ENCODE assay signal across 9 cellular contexts in the genomic region with DNA sequence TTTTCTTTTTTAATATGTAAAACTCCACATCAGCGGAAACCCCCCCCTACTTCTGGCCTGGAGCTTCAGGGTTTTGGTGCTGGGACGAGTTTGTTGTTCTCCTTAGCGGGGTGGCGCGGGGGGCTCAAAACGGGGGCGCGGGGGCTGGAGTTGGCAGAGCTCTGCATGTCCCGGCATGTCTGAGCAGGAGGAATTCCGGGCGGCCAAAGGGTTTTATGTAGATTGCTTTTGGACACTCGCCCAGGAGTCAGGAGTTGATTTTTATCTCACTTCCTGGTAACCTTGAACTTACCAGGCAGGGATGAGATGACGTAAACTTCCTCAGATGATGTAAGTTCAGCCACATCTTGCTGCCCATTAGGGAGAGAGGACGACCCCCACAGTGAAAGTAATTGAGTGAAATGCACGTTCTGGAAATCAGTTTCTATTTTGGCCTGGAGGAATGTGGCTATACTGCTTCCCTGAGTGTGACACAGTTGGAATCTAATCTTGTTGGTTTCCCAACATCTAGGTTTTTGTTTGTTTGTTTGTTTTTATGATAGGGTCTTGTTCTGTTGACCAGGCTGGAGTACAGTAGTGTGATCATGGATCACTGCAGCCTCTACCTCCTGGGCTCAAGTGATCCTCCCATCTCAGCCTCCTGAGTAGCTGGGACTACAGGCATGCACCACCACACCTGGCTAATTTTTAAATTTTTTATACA. TPM values are rescaled to one million over a fixed set of nuclear protein-coding genes. Genes with fewer than 3 reads are reported as not detected.
DNase-seq lines count a peak whose midpoint lies in the region; ATAC-seq, FAIRE-seq and TF ChIP-seq lines count a peak whose summit lies in the region.
"Had no signal": no experiment of that assay in that cellular context is flagged by ENCODE, and none has a peak within 500 bp of the region (broad histone marks: within the 10 kb centered on the region; RNA-seq: fewer than 3 reads in every experiment).

No MANE protein-coding gene starts in this region.

- no peaks in the 10 kb centered on the region for H4K20me1 ChIP-seq in K562 (replicated peaks; ENCODE audit: control insufficient read depth, insufficient read depth, low read length)

- H3K4me2 ChIP-seq in K562 (ENCODE audit: insufficient read depth, low read length), result peak overlapping the region; percentile 63

- H3K9ac ChIP-seq in K562 (ENCODE audit: insufficient read depth in 1 of 2, low read depth in 2 of 2, low read length in 2 of 2), result peak overlapping the region; percentile 86 to 92

- peaks cover 69% of the 10 kb centered on the region; the same call in 2 of the 3 replicates for H3K36me3 ChIP-seq in K562 (ENCODE audit: control insufficient read depth, insufficient read depth, low read length)

- TF ChIP-seq CTCF in K562 (IDR thresholded peaks at IDR 0.05 in 2 of 3, conservative IDR thresholded peaks at IDR 0.05 in 1 of 3; ENCODE audit: insufficient read depth in 2 of 3, low read depth in 1 of 3, low read length in 3 of 3), result no peak

- H2AFZ ChIP-seq in K562 (ENCODE audit: low read depth, low read length), result peak overlapping the region; percentile 61; the same call in 1 of the 2 replicates

- H3K79me2 ChIP-seq in K562 (ENCODE audit: control insufficient read depth, insufficient read depth, low read length), result peaks cover 10% of the 10 kb centered on the region; the same call in 2 of the 3 replicates

- peaks cover 49 to 59% of the 10 kb centered on the region in 2 experiments for H3K4me1 ChIP-seq in K562 (replicated peaks in 1 of 2; ENCODE audit: control insufficient read depth in 2 of 2, insufficient read depth in 2 of 2, low read length in 2 of 2)

- intact Hi-C loops in K562 (cut with micrococcal nuclease), result loop anchor here (2.0 kb wide), 1 partner anchor 22 kb away; a partner anchor contains a TSS

- CTCF ChIA-PET in K562 (lab: Yijun Ruan, JAX; ENCODE audit: low intra/inter-chr PET ratio), result no interaction called here

- H3K4me3 ChIP-seq in K562, result no peak overlapping the region; the same call in 1 of the 2 replicates

- no peaks in the 10 kb centered on the region for H3K9me3 ChIP-seq in K562 (replicated peaks; ENCODE audit: control insufficient read depth, insufficient read depth, low read depth, low read length)

- peak; percentile 83 for ATAC-seq in K562

- TF ChIP-seq RAD21 in K562 (CRISPR knock-in tag; conservative IDR thresholded peaks at IDR 0.05 in 1 of 2, IDR thresholded peaks at IDR 0.05 in 1 of 2), result no peak; a peak in 1 of 4 replicates

- in situ Hi-C loops in K562 (cut with MboI), result no loop called here

- peak; percentile 94 for FAIRE-seq in K562 (lab: Jason Lieb, UNC)

- WGBS in K562 (ENCODE audit: insufficient coverage, low coverage, missing lambda C conversion rate), result 0% methylated on average over 8 of the region's 15 CpGs

- no peaks in the 10 kb centered on the region for H3K9me1 ChIP-seq in K562 (ENCODE audit: control insufficient read depth, insufficient read depth, low read length)

- DNase-seq in NCI-H2171 treated with DMSO at 0.1 percent for 48 hours (lab: John Stamatoyannopoulos, UW) (peak; percentile 37), NCI-H2171 (lab: John Stamatoyannopoulos, UW) (no peak), NCI-H345 (lab: John Stamatoyannopoulos, UW) (peak; percentile 66), K562 (ENCODE audit: extremely low read depth in 1 of 4, low spot score in 3 of 4) (peak; percentile 56 to 95 (median 77)), iPS-NIHi7 (ENCODE audit: extremely low spot score) (peak; percentile 45), smooth muscle cell of the brain vasculature (ENCODE audit: low read depth, low spot score) (peak; percentile 98), NCI-H82 treated with DMSO at 0.1 percent for 48 hours (lab: John Stamatoyannopoulos, UW; ENCODE audit: unreplicated experiment) (no peak)
- no peak for DNase-seq in effector CD4-positive, alpha-beta T cell
- DNase-seq: CD4-positive, CD25-positive, alpha-beta regulatory T cell had no signal

- peak; percentile 55 for TF ChIP-seq POLR2A in K562 (conservative IDR thresholded peaks at IDR 0.05)

- POLR2A ChIA-PET in K562 (lab: Yijun Ruan, JAX), result interaction anchor here (0.7 to 13.9 kb wide), 6 partner anchors 8 to 86 kb away, joined by 3 to 207 read pairs (median 4); a partner anchor contains a TSS

- TSS peak; percentile 56 for BruUV-seq in K562 (replicated peaks; lab: Mats Ljungman, UMichigan)

- no peaks in the 10 kb centered on the region for H3K27me3 ChIP-seq in K562 (ENCODE audit: control insufficient read depth in 2 of 2, insufficient read depth in 2 of 2, low read length in 2 of 2)

- TF ChIP-seq EP300 in K562 (IDR thresholded peaks at IDR 0.05; ENCODE audit: low read length), result peak; percentile 98

- peak overlapping the region; percentile 99 for H3K27ac ChIP-seq in K562 (ENCODE audit: extremely low read depth, low read depth, low read length)

RNA-seq across cellular contexts. Expression of a gene that starts 21.0 kb away (rescaled TPM):
- total RNA-seq in K562 (2011; cell fraction: chromatin; rRNA removed; ENCODE audit: low replicate concordance), result 25.1 and 116 TPM in 2 replicates
- total RNA-seq in K562 (2011; cell fraction: nucleolus; rRNA removed), result 214 and 262 TPM in 2 replicates
- 94.6 and 109 TPM in 2 replicates for total RNA-seq in K562 (2011; cell fraction: nucleoplasm; rRNA removed)
- total RNA-seq in K562 (2014; rRNA removed), result 78.0 and 82.4 TPM in 2 replicates
- total RNA-seq in K562 (2014; rRNA removed; fragmentation: Illumina TruSeq; extraction: Trizol), result 7.3 TPM in 2 replicates
- 10.1 and 11.0 TPM in 2 replicates for total RNA-seq in K562 (2015; rRNA removed; fragmentation: Illumina TruSeq; extraction: Trizol)
- total RNA-seq in K562 (2021), result 69.8 and 74.5 TPM in 2 replicates
- 12.5 TPM in 2 replicates for polyA plus RNA-seq in K562 (2011; rRNA removed)
- 31.8 and 127 TPM in 2 replicates for polyA plus RNA-seq in K562 (2011; cell fraction: cytosol; rRNA removed)
- polyA plus RNA-seq in K562 (2011; cell fraction: nucleus; rRNA removed), result 21.6 and 59.4 TPM in 2 replicates
- polyA plus RNA-seq in K562 (2012), result 50.1 and 369 TPM in 2 replicates
- polyA plus RNA-seq in K562 (2014; fragmentation: Illumina TruSeq; extraction: Trizol), result 19.3 and 47.1 TPM in 2 replicates
- polyA plus RNA-seq in K562 (2014; fragmentation: Nextera tagmentation; extraction: Ambion mirVana), result 1 to 10 TPM; 2.3 to 2.9 TPM
- 57.2 and 67.4 TPM in 2 replicates for polyA plus RNA-seq in K562 (2014; rRNA removed)
- 2.4 and 5.6 TPM in 2 replicates for polyA minus RNA-seq in K562 (2011; rRNA and poly(A)+ RNA removed)
- 31.8 and 32.2 TPM in 2 replicates for polyA minus RNA-seq in K562 (2011; cell fraction: cytosol; rRNA and poly(A)+ RNA removed)
- polyA minus RNA-seq in K562 (2011; cell fraction: nucleus; rRNA and poly(A)+ RNA removed), result 18.5 and 24.2 TPM in 2 replicates
- total RNA-seq: CD4-positive, CD25-positive, alpha-beta regulatory T cell had no signal
- polyA plus RNA-seq: CD4-positive, CD25-positive, alpha-beta regulatory T cell had no signal

RNA-seq across cellular contexts. Expression of a gene that starts 24.6 kb away (rescaled TPM):
- 44.2 and 152 TPM in 2 replicates for total RNA-seq in K562 (2011; cell fraction: chromatin; rRNA removed; ENCODE audit: low replicate concordance)
- total RNA-seq in K562 (2011; cell fraction: nucleolus; rRNA removed), result 93.0 and 102 TPM in 2 replicates
- 67.2 and 79.3 TPM in 2 replicates for total RNA-seq in K562 (2011; cell fraction: nucleoplasm; rRNA removed)
- 29.5 and 33.8 TPM in 2 replicates for total RNA-seq in K562 (2014; rRNA removed)
- total RNA-seq in K562 (2014; rRNA removed; fragmentation: Illumina TruSeq; extraction: Trizol), result 32.2 and 33.5 TPM in 2 replicates
- 37.3 and 38.5 TPM in 2 replicates for total RNA-seq in K562 (2015; rRNA removed; fragmentation: Illumina TruSeq; extraction: Trizol)
- total RNA-seq in K562 (2021), result 61.7 and 69.6 TPM in 2 replicates
- 37.8 and 43.0 TPM in 2 replicates for polyA plus RNA-seq in K562 (2011; rRNA removed)
- 33.8 and 35.3 TPM in 2 replicates for polyA plus RNA-seq in K562 (2011; cell fraction: cytosol; rRNA removed)
- 40.8 and 54.8 TPM in 2 replicates for polyA plus RNA-seq in K562 (2011; cell fraction: nucleus; rRNA removed)
- 28.3 and 41.7 TPM in 2 replicates for polyA plus RNA-seq in K562 (2012)
- 36.1 and 36.4 TPM in 2 replicates for polyA plus RNA-seq in K562 (2014; fragmentation: Illumina TruSeq; extraction: Trizol)
- polyA plus RNA-seq in K562 (2014; fragmentation: Nextera tagmentation; extraction: Ambion mirVana), result 10 to 100 TPM in 1 of 2 experiments, 1 to 10 TPM in 1; 10.0 to 13.4 TPM
- 32.1 and 33.5 TPM in 2 replicates for polyA plus RNA-seq in K562 (2014; rRNA removed)
- 49.2 and 73.9 TPM in 2 replicates for polyA minus RNA-seq in K562 (2011; rRNA and poly(A)+ RNA removed)
- polyA minus RNA-seq in K562 (2011; cell fraction: cytosol; rRNA and poly(A)+ RNA removed), result 39.5 and 43.2 TPM in 2 replicates
- 33.0 and 37.7 TPM in 2 replicates for polyA minus RNA-seq in K562 (2011; cell fraction: nucleus; rRNA and poly(A)+ RNA removed)

RNA-seq across cellular contexts. Expression of a gene that starts 32.4 kb away (rescaled TPM):
- total RNA-seq in K562 (2011; cell fraction: chromatin; rRNA removed; ENCODE audit: low replicate concordance), result 0.25 TPM in 1 of 2 replicates, not detected in the other
- total RNA-seq in K562 (2011; cell fraction: nucleolus; rRNA removed), result 0.39 and 0.50 TPM in 2 replicates
- 0.22 TPM in 1 of 2 replicates, not detected in the other for total RNA-seq in K562 (2011; cell fraction: nucleoplasm; rRNA removed)
- total RNA-seq in K562 (2014; rRNA removed), result 0.18 and 0.29 TPM in 2 replicates
- 0.07 TPM in 1 of 2 replicates, not detected in the other for total RNA-seq in K562 (2014; rRNA removed; fragmentation: Illumina TruSeq; extraction: Trizol)
- 0.30 and 0.36 TPM in 2 replicates for total RNA-seq in K562 (2015; rRNA removed; fragmentation: Illumina TruSeq; extraction: Trizol)
- total RNA-seq in K562 (2021), result 0.09 and 0.22 TPM in 2 replicates
- polyA plus RNA-seq in K562 (2011; rRNA removed), result 0.10 and 0.42 TPM in 2 replicates
- polyA plus RNA-seq in K562 (2011; cell fraction: cytosol; rRNA removed), result 0.31 and 0.41 TPM in 2 replicates
- polyA plus RNA-seq in K562 (2011; cell fraction: nucleus; rRNA removed), result 0.20 and 0.53 TPM in 2 replicates
- polyA plus RNA-seq in K562 (2012), result 0.33 and 1.1 TPM in 2 replicates
- polyA plus RNA-seq in K562 (2014; fragmentation: Illumina TruSeq; extraction: Trizol), result 0.10 and 0.25 TPM in 2 replicates
- not detected for polyA plus RNA-seq in K562 (2014; fragmentation: Nextera tagmentation; extraction: Ambion mirVana)
- polyA plus RNA-seq in K562 (2014; rRNA removed), result 0.08 TPM in 1 of 2 replicates, not detected in the other
- polyA minus RNA-seq in K562 (2011; rRNA and poly(A)+ RNA removed), result 0.11 and 0.18 TPM in 2 replicates
- 0.57 and 1.1 TPM in 2 replicates for polyA minus RNA-seq in K562 (2011; cell fraction: cytosol; rRNA and poly(A)+ RNA removed)
- polyA minus RNA-seq in K562 (2011; cell fraction: nucleus; rRNA and poly(A)+ RNA removed), result 0.13 and 0.67 TPM in 2 replicates
- total RNA-seq: CD4-positive, CD25-positive, alpha-beta regulatory T cell had no signal

RNA-seq across cellular contexts. Expression of a gene that starts 42.1 kb away (rescaled TPM):
- total RNA-seq in K562 (2011; cell fraction: chromatin; rRNA removed; ENCODE audit: low replicate concordance), result 34.5 and 96.0 TPM in 2 replicates
- total RNA-seq in K562 (2011; cell fraction: nucleolus; rRNA removed), result 110 and 120 TPM in 2 replicates
- total RNA-seq in K562 (2011; cell fraction: nucleoplasm; rRNA removed), result 70.1 and 74.1 TPM in 2 replicates
- total RNA-seq in K562 (2014; rRNA removed), result 763 and 822 TPM in 2 replicates
- 202 and 208 TPM in 2 replicates for total RNA-seq in K562 (2014; rRNA removed; fragmentation: Illumina TruSeq; extraction: Trizol)
- total RNA-seq in K562 (2015; rRNA removed; fragmentation: Illumina TruSeq; extraction: Trizol), result 273 and 275 TPM in 2 replicates
- total RNA-seq in K562 (2021), result 362 and 385 TPM in 2 replicates
- polyA plus RNA-seq in K562 (2011; rRNA removed), result 188 and 201 TPM in 2 replicates
- 294 and 432 TPM in 2 replicates for polyA plus RNA-seq in K562 (2011; cell fraction: cytosol; rRNA removed)
- polyA plus RNA-seq in K562 (2011; cell fraction: nucleus; rRNA removed), result 206 and 249 TPM in 2 replicates
- 245 and 279 TPM in 2 replicates for polyA plus RNA-seq in K562 (2012)
- 126 and 203 TPM in 2 replicates for polyA plus RNA-seq in K562 (2014; fragmentation: Illumina TruSeq; extraction: Trizol)
- polyA plus RNA-seq in K562 (2014; fragmentation: Nextera tagmentation; extraction: Ambion mirVana), result 10 to 100 TPM; 11.9 to 29.7 TPM
- polyA plus RNA-seq in K562 (2014; rRNA removed), result 674 and 746 TPM in 2 replicates
- polyA minus RNA-seq in K562 (2011; rRNA and poly(A)+ RNA removed), result 38.4 and 39.9 TPM in 2 replicates
- 64.5 and 67.5 TPM in 2 replicates for polyA minus RNA-seq in K562 (2011; cell fraction: cytosol; rRNA and poly(A)+ RNA removed)
- 48.1 and 57.9 TPM in 2 replicates for polyA minus RNA-seq in K562 (2011; cell fraction: nucleus; rRNA and poly(A)+ RNA removed)

RNA-seq across cellular contexts. Expression of a gene that starts 54.2 kb away (rescaled TPM):
- 28.5 and 141 TPM in 2 replicates for total RNA-seq in K562 (2011; cell fraction: chromatin; rRNA removed; ENCODE audit: low replicate concordance)
- 209 and 228 TPM in 2 replicates for total RNA-seq in K562 (2011; cell fraction: nucleolus; rRNA removed)
- 68.6 and 76.2 TPM in 2 replicates for total RNA-seq in K562 (2011; cell fraction: nucleoplasm; rRNA removed)
- total RNA-seq in K562 (2014; rRNA removed) (125 and 188 TPM in 2 replicates), K562 (2014; rRNA removed; fragmentation: Illumina TruSeq; extraction: Trizol) (21.2 and 21.4 TPM in 2 replicates), K562 (2015; rRNA removed; fragmentation: Illumina TruSeq; extraction: Trizol) (72.3 and 76.3 TPM in 2 replicates), K562 (2021) (189 TPM in 2 replicates)
- polyA plus RNA-seq in K562 (2011; rRNA removed) (20.1 and 25.9 TPM in 2 replicates), K562 (2014; fragmentation: Illumina TruSeq; extraction: Trizol) (39.0 and 114 TPM in 2 replicates), K562 (2014; fragmentation: Nextera tagmentation; extraction: Ambion mirVana) (1 to 10 TPM; 1.1 to 1.9 TPM), K562 (2014; rRNA removed) (119 and 133 TPM in 2 replicates)
- 25.4 and 118 TPM in 2 replicates for polyA plus RNA-seq in K562 (2011; cell fraction: cytosol; rRNA removed)
- 134 and 296 TPM in 2 replicates for polyA plus RNA-seq in K562 (2011; cell fraction: nucleus; rRNA removed)
- polyA plus RNA-seq in K562 (2012), result 81.3 and 110 TPM in 2 replicates
- polyA minus RNA-seq in K562 (2011; rRNA and poly(A)+ RNA removed), result 3.6 and 7.0 TPM in 2 replicates
- 37.3 and 43.8 TPM in 2 replicates for polyA minus RNA-seq in K562 (2011; cell fraction: cytosol; rRNA and poly(A)+ RNA removed)
- polyA minus RNA-seq in K562 (2011; cell fraction: nucleus; rRNA and poly(A)+ RNA removed), result 85.0 and 105 TPM in 2 replicates

Comparison
In these comparisons a context has a peak if more than half of its experiments do, and no peak if none do; other contexts are left out.
1. DNase-seq: peak in NCI-H2171 treated with DMSO at 0.1 percent for 48 hours (single experiment), NCI-H345 (single experiment), K562 (4 of 4), iPS-NIHi7 (single experiment) and smooth muscle cell of the brain vasculature (single experiment); none in NCI-H2171 (single experiment), NCI-H82 treated with DMSO at 0.1 percent for 48 hours (single experiment) and effector CD4-positive, alpha-beta T cell (single experiment).